Comparison of ENCODE assay signal across 8 cellular contexts in the genomic region with DNA sequence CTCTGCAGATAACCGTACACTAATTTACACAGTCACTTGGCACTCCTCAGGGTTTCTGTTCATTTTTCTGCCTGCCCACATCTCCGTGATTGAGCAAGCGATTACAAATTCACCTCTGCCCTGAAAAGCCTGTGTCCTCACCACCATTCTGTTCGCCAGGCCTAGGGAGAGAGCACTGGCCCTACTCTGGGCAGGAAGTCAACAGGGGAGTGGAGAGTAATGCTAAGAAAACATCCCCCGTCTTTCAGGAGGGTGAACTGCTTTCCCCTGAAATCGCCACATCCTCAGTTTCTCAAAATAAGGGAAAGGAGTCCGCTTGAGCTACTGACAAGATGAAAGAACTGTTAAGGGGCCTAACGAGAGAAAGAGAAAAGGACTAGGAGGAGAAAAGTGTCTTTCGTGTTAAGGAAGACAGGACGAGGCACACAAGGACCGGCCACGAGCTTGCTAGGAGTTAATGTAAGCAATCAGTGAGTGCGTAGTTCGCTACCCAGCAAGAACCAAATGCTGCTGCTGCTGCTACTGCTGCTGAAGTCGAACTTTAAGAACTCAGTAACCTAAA. TPM values are rescaled to one million over a fixed set of nuclear protein-coding genes. Genes with fewer than 3 reads are reported as not detected.
A peak's percentile ranks its signal among the peaks of the same experiment; 100 is the strongest.
DNase-seq lines count a peak whose midpoint lies in the region; ATAC-seq and TF ChIP-seq lines count a peak whose summit lies in the region.

No MANE protein-coding gene starts in this region.

- H3K27me3 Mint-ChIP-seq in chondrocyte (ENCODE audit: low read depth): no peaks in the 10 kb centered on the region

- H3K36me3 Mint-ChIP-seq in chondrocyte (ENCODE audit: low read depth): peaks cover 23% of the 10 kb centered on the region

- TF ChIP-seq CTCF in RWPE1 (conservative IDR thresholded peaks at IDR 0.05; ENCODE audit: low read depth) (no peak), chondrocyte (IDR thresholded peaks at IDR 0.05) (no peak)

- POLR2A ChIA-PET in RWPE1 (lab: Yijun Ruan, JAX; ENCODE audit: low non-redundant PET): no interaction called here

- peak overlapping the region; percentile 78 for H3K27ac ChIP-seq in RWPE1
- peak overlapping the region; percentile 81 for H3K27ac ChIP-seq in substantia nigra (ENCODE audit: low read depth, low read length, poor library complexity, severe bottlenecking)

- no peaks in the 10 kb centered on the region for H3K9me3 Mint-ChIP-seq in chondrocyte (ENCODE audit: low read depth)

- H3K4me1 Mint-ChIP-seq in chondrocyte (ENCODE audit: low read depth): peaks cover 19% of the 10 kb centered on the region

- CTCF ChIA-PET in RWPE1 (lab: Yijun Ruan, JAX): interaction anchor here (1.0 kb wide), 1 partner anchor 101 kb away, joined by 3 read pairs; no protein-coding TSS in a partner anchor

- ATAC-seq in HG02938 (IDR thresholded peaks at IDR 0.05; ENCODE audit: unreplicated experiment): peak; percentile 34
- ATAC-seq in left lobe of liver: peak; percentile 88

- H3K4me3 Mint-ChIP-seq in chondrocyte (ENCODE audit: unreplicated experiment): peak overlapping the region; percentile 94

- DNase-seq in NCI-H748 (lab: John Stamatoyannopoulos, UW; ENCODE audit: unreplicated experiment) (peak; percentile 49), NCI-H748 treated with DMSO at 0.1 percent for 48 hours (lab: John Stamatoyannopoulos, UW) (no peak), RWPE1 (ENCODE audit: low spot score) (peak; percentile 46), chondrocyte (ENCODE audit: low spot score) (no peak), left lobe of liver (ENCODE audit: low spot score) (peak; percentile 90), substantia nigra (lab: John Stamatoyannopoulos, UW) (peak in 1 of 49 donors; percentile 34), NCI-H187 (lab: John Stamatoyannopoulos, UW) (no peak)

- H3K27ac Mint-ChIP-seq in chondrocyte (ENCODE audit: unreplicated experiment): peak overlapping the region; percentile 95

RNA-seq across cellular contexts. Expression of gene PEX19, which starts 0.6 kb away (rescaled TPM):
- total RNA-seq in chondrocyte (40.9 to 52.9 TPM (median 43.8 TPM) in 3 replicates), left lobe of liver (82.5 TPM)

RNA-seq across cellular contexts. Expression of gene DCAF8, which starts 22.0 kb away (rescaled TPM):
- 88.4 to 130 TPM (median 93.7 TPM) in 3 replicates for total RNA-seq in chondrocyte
- total RNA-seq in left lobe of liver: 127 TPM

RNA-seq across cellular contexts. Expression of gene COPA, which starts 58.7 kb away (rescaled TPM):
- total RNA-seq in chondrocyte (223 to 284 TPM (median 239 TPM) in 3 replicates), left lobe of liver (94.8 TPM)

RNA-seq across cellular contexts. Expression of gene NCSTN, which starts 58.9 kb away (rescaled TPM):
- 94.6 to 112 TPM (median 107 TPM) in 3 replicates for total RNA-seq in chondrocyte
- total RNA-seq in left lobe of liver: 32.1 TPM

Comparison
In these comparisons a context has a peak if more than half of its experiments do, and no peak if none do; other contexts are left out.
1. DNase-seq: peak in NCI-H748 (single experiment), RWPE1 (single experiment) and left lobe of liver (single experiment); none in NCI-H748 treated with DMSO at 0.1 percent for 48 hours (single experiment), chondrocyte (single experiment) and NCI-H187 (0 of 2).